In genomic region chr3:196600359-196600758, GRCh38 we compare ENCODE assay signal across 2 cellular contexts.
TF ChIP-seq lines count a peak whose summit lies in the region.

No MANE protein-coding gene starts in this region.

TF ChIP-seq in HepG2, 621 proteins besides CTCF, POLR2A, EP300 and RAD21:
- no peak for TF ChIP-seq MAFF (IDR thresholded peaks at IDR 0.05; ENCODE audit: low read depth, low read length)
- no peak for TF ChIP-seq BCL3 (CRISPR knock-in tag; IDR thresholded peaks at IDR 0.05)
- peak; percentile 83 for TF ChIP-seq ZNF121 (CRISPR knock-in tag; IDR thresholded peaks at IDR 0.05)
- TF ChIP-seq ZNF205 (CRISPR knock-in tag; IDR thresholded peaks at IDR 0.05), result no peak
- TF ChIP-seq ZNF770 (CRISPR knock-in tag; IDR thresholded peaks at IDR 0.05), result no peak

TF ChIP-seq in K562, 482 proteins besides CTCF, POLR2A, EP300 and RAD21:
- no peak for TF ChIP-seq TAF7 (tag; IDR thresholded peaks at IDR 0.05)
- no peak for TF ChIP-seq NCOR1 (IDR thresholded peaks at IDR 0.05)
- no peak for TF ChIP-seq MTA3 (IDR thresholded peaks at IDR 0.05; ENCODE audit: borderline replicate concordance)
- no peak for TF ChIP-seq BCOR (IDR thresholded peaks at IDR 0.05)
- 0 out of 4 replicates have a peak, but pooled peaks have one; percentile 13 to 25 for TF ChIP-seq KDM1A (IDR thresholded peaks at IDR 0.05)
- TF ChIP-seq TAF1 (IDR thresholded peaks at IDR 0.05; ENCODE audit: control insufficient read depth, extremely low read depth, insufficient read depth, low read length, severe bottlenecking), result no peak
- TF ChIP-seq ZNF354B (CRISPR knock-in tag; IDR thresholded peaks at IDR 0.05), result no peak
- TF ChIP-seq GATA2 (CRISPR knock-in tag; IDR thresholded peaks at IDR 0.05), result no peak
- TF ChIP-seq ZNF224 (CRISPR knock-in tag; IDR thresholded peaks at IDR 0.05), result no peak
- TF ChIP-seq ZBTB33 (CRISPR knock-in tag; IDR thresholded peaks at IDR 0.05), result no peak
- TF ChIP-seq HDGF (IDR thresholded peaks at IDR 0.05), result no peak
- TF ChIP-seq THAP12 (CRISPR knock-in tag; IDR thresholded peaks at IDR 0.05), result no peak
- peak; percentile 46 for TF ChIP-seq RBM25 (IDR thresholded peaks at IDR 0.05; ENCODE audit: low read depth, low read length, severe bottlenecking)
- TF ChIP-seq ARID3B (CRISPR knock-in tag; IDR thresholded peaks at IDR 0.05; ENCODE audit: borderline replicate concordance), result no peak
- TF ChIP-seq ZFP30 (CRISPR knock-in tag; IDR thresholded peaks at IDR 0.05; ENCODE audit: borderline replicate concordance), result no peak
- TF ChIP-seq ZNF121 (CRISPR knock-in tag; conservative IDR thresholded peaks at IDR 0.05), result peak; percentile 72
- no peak for TF ChIP-seq HMG20A (CRISPR knock-in tag; conservative IDR thresholded peaks at IDR 0.05)
- no peak for TF ChIP-seq RFX7 (CRISPR knock-in tag; IDR thresholded peaks at IDR 0.05)
- no peak for TF ChIP-seq MGA (IDR thresholded peaks at IDR 0.05)
